23 cellular contexts compared by ENCODE assay signal in genomic region chr5:1840071-1840547, GRCh38. TPM values are rescaled to one million over a fixed set of nuclear protein-coding genes. Genes with fewer than 3 reads are reported as not detected.
DNase-seq lines count a peak whose midpoint lies in the region; ATAC-seq, FAIRE-seq and TF ChIP-seq lines count a peak whose summit lies in the region.
"Had no signal": no experiment of that assay in that cellular context is flagged by ENCODE, and none has a peak within 500 bp of the region (broad histone marks: within the 10 kb centered on the region; RNA-seq: fewer than 3 reads in every experiment).

No MANE protein-coding gene starts in this region.

- H3K9ac ChIP-seq in H1 (replicated peaks in 1 of 4; ENCODE audit: extremely low read depth in 1 of 4, low read depth in 3 of 4, low read length in 3 of 4), result no peak overlapping the region

- H4K91ac ChIP-seq in H1 (replicated peaks; ENCODE audit: insufficient read length, low read length), result no peak overlapping the region

- intact Hi-C loops in Right ventricle myocardium inferior (cut with DNase I), result loop anchor here (2.0 kb wide), 1 partner anchor 39 kb away; the partner anchor contains the start of gene NDUFS6
- intact Hi-C loops in left cardiac atrium (cut with DNase I), result no loop called here

- H3K27me3 ChIP-seq in H7 (ENCODE audit: control insufficient read depth, insufficient read depth, low read length), result no peaks in the 10 kb centered on the region
- H3K27me3 ChIP-seq in H1 (replicated peaks in 1 of 4; ENCODE audit: control insufficient read depth in 3 of 4, extremely low read depth in 1 of 4, insufficient read depth in 3 of 4, low read length in 3 of 4), result no peaks in the 10 kb centered on the region; a peak in 2 of 7 replicates
- peaks cover 4% of the 10 kb centered on the region for H3K27me3 ChIP-seq in osteoblast (ENCODE audit: insufficient read depth, low read length)

- H3K79me2 ChIP-seq in H1 (ENCODE audit: control insufficient read depth in 1 of 2, insufficient read depth in 2 of 2, low read length in 2 of 2), result no peaks in the 10 kb centered on the region
- no peaks in the 10 kb centered on the region for H3K79me2 ChIP-seq in osteoblast (ENCODE audit: insufficient read depth, low read length)

- no peak overlapping the region for H4K5ac ChIP-seq in H1 (ENCODE audit: insufficient read length, low read depth, low read length)

- no peak overlapping the region for H3K27ac ChIP-seq in H1 (ENCODE audit: low read depth, low read length)
- H3K27ac ChIP-seq in osteoblast (ENCODE audit: low read depth, low read length), result no peak overlapping the region
- H3K27ac ChIP-seq: 22Rv1 had no signal

- no peaks in the 10 kb centered on the region for H3K9me3 ChIP-seq in H1 (ENCODE audit: insufficient read depth in 2 of 2, low read depth in 1 of 2, low read length in 1 of 2)
- H3K9me3 ChIP-seq in osteoblast (ENCODE audit: low read depth, low read length), result no peaks in the 10 kb centered on the region

- no peak overlapping the region for H3K4me2 ChIP-seq in H1 (ENCODE audit: insufficient read depth in 1 of 2, low read depth in 2 of 2, low read length in 2 of 2)
- H3K4me2 ChIP-seq in osteoblast (ENCODE audit: insufficient read depth, low read length), result no peak overlapping the region

- 0 out of 2 replicates have a peak overlapping the region, but pooled peaks have one; percentile 63 for H2BK12ac ChIP-seq in H1 (ENCODE audit: low read depth, low read length)

- TF ChIP-seq CTCF in H1 (IDR thresholded peaks at IDR 0.05; ENCODE audit: control extremely low read depth in 1 of 3, insufficient read depth in 1 of 3, low read depth in 1 of 3, low read length in 3 of 3), result no peak
- no peak for TF ChIP-seq CTCF in osteoblast (IDR thresholded peaks at IDR 0.05; ENCODE audit: extremely low read depth, low read depth, low read length)

- peak; percentile 52 for DNase-seq in Right ventricle myocardium inferior (ENCODE audit: missing footprints)
- DNase-seq in left cardiac atrium, result no peak
- peak; percentile 40 for DNase-seq in H7
- DNase-seq in H1 (ENCODE audit: low read depth in 1 of 2, low spot score in 2 of 2), result no peak
- peak; percentile 41 for DNase-seq in osteoblast (ENCODE audit: insufficient read length, low spot score, missing footprints)
- DNase-seq in NCI-H2171 (lab: John Stamatoyannopoulos, UW), result no peak
- DNase-seq: CD8-positive, alpha-beta T cell; COR-L47; DMS153; DMS79 treated with DMSO at 0.1 percent for 48 hours; EL had no signal

- no peak overlapping the region for H3K14ac ChIP-seq in H1 (ENCODE audit: insufficient read length)

- WGBS in H1 (ENCODE audit: extremely low coverage in 1 of 2, insufficient coverage in 1 of 2, insufficient read length in 1 of 2, insufficient replicate concordance in 2 of 2, low coverage in 1 of 2, low lambda C conversion rate in 2 of 2, missing lambda C conversion rate in 1 of 2), 2 experiments, result 97% methylated on average over 17 of the region's 20 CpGs; no CpG with 5 or more reads in 1 of the 2 experiments

- 0 out of 2 replicates have a peak overlapping the region, but pooled peaks have one; percentile 53 for H2AK5ac ChIP-seq in H1 (ENCODE audit: low read depth, low read length)

- H3K36me3 ChIP-seq in H7 (replicated peaks; ENCODE audit: control insufficient read depth, insufficient read depth, low read length) (no peaks in the 10 kb centered on the region), H1 (ENCODE audit: control insufficient read depth in 2 of 4, insufficient read depth in 4 of 4, low read length in 3 of 4) (no peaks in the 10 kb centered on the region), osteoblast (ENCODE audit: insufficient read depth, low read length) (no peaks in the 10 kb centered on the region)

- H3K4me1 ChIP-seq in H1 (replicated peaks in 1 of 4; ENCODE audit: control insufficient read depth in 3 of 4, insufficient read depth in 4 of 4, low read length in 3 of 4) (peaks cover 0 to 8% (median under 1%) of the 10 kb centered on the region in 4 experiments; a peak in 4 of 7 replicates), osteoblast (ENCODE audit: insufficient read depth, low read length) (no peaks in the 10 kb centered on the region)

- no peak overlapping the region for H3K18ac ChIP-seq in H1 (ENCODE audit: extremely low read depth, low read length)

- no peaks in the 10 kb centered on the region for H3K79me1 ChIP-seq in H1 (ENCODE audit: low read depth, low read length)

- H3K4ac ChIP-seq in H1 (replicated peaks; ENCODE audit: insufficient read length, low read depth, low read length), result peak overlapping the region; percentile 51

- no peak for FAIRE-seq in H1 (lab: Jason Lieb, UNC)
- FAIRE-seq: D721Med, G401.6, GM12891, H54, HepG2, HTR-8/SVneo had no signal

- no peak overlapping the region for H2AFZ ChIP-seq in H1 (ENCODE audit: low read length)
- no peak overlapping the region for H2AFZ ChIP-seq in osteoblast (ENCODE audit: low read length)

- no peak overlapping the region for H3K56ac ChIP-seq in H1 (replicated peaks; ENCODE audit: insufficient read length, low read depth, low read length)

- no peak for TF ChIP-seq EP300 in H1 (IDR thresholded peaks at IDR 0.05; ENCODE audit: borderline replicate concordance in 1 of 2, low read depth in 2 of 2, low read length in 2 of 2)

- CTCF ChIA-PET in H1 (lab: Charles Lee; ENCODE audit: partially characterized antibody), result interaction anchor here (0.6 to 1.3 kb wide), 2 partner anchors 15 to 102 kb away, joined by 3 to 5 read pairs; no protein-coding TSS in a partner anchor

- no peaks in the 10 kb centered on the region; the same call in 1 of the 2 replicates for H3K23me2 ChIP-seq in H1 (ENCODE audit: low read depth, low read length)

- H3K23ac ChIP-seq in H1 (ENCODE audit: insufficient read length), result no peak overlapping the region

- no peak for TF ChIP-seq POLR2A in H1 (IDR thresholded peaks at IDR 0.05; ENCODE audit: control extremely low read depth in 1 of 2, low read depth in 2 of 2, low read length in 2 of 2)

- no peak overlapping the region for H2BK15ac ChIP-seq in H1 (ENCODE audit: low read length)

- no peak overlapping the region for H4K8ac ChIP-seq in H1 (ENCODE audit: extremely low read depth, insufficient read depth, low read length)

- POLR2A ChIA-PET in H1 (lab: Charles Lee; ENCODE audit: partially characterized antibody), result interaction anchor here (0.6 to 1.1 kb wide), 2 partner anchors 38 to 312 kb away, joined by 3 read pairs; no protein-coding TSS in a partner anchor

- H3K4me3 ChIP-seq in H7 (ENCODE audit: insufficient read depth, low read depth, low read length) (no peak overlapping the region), H1 (ENCODE audit: extremely low read depth in 1 of 4, insufficient read depth in 2 of 4, low read depth in 3 of 4, low read length in 4 of 4) (no peak overlapping the region), osteoblast (ENCODE audit: insufficient read depth, low read length) (no peak overlapping the region)

- H4K20me1 ChIP-seq in H1 (replicated peaks in 1 of 2; ENCODE audit: control insufficient read depth in 1 of 2, insufficient read depth in 2 of 2, low read length in 2 of 2) (no peaks in the 10 kb centered on the region), osteoblast (ENCODE audit: insufficient read depth, low read length) (no peaks in the 10 kb centered on the region)

- no peak for ATAC-seq in Right ventricle myocardium inferior
- no peak for ATAC-seq in left cardiac atrium
- ATAC-seq in GM21515 (IDR thresholded peaks at IDR 0.05; ENCODE audit: unreplicated experiment), result no peak
- no peak for ATAC-seq in HG02571 (IDR thresholded peaks at IDR 0.05; ENCODE audit: unreplicated experiment)
- ATAC-seq: CD8-positive, alpha-beta T cell; HepG2 had no signal

- H2BK5ac ChIP-seq in H1 (ENCODE audit: low read depth, low read length), result no peak overlapping the region

- TF ChIP-seq RAD21 in H1 (IDR thresholded peaks at IDR 0.05 in 1 of 2, conservative IDR thresholded peaks at IDR 0.05 in 1 of 2; ENCODE audit: low read depth in 2 of 2, low read length in 2 of 2), result no peak

- H2BK120ac ChIP-seq in H1 (replicated peaks; ENCODE audit: low read depth, low read length), result no peak overlapping the region

- no peak overlapping the region for H2BK20ac ChIP-seq in H1 (ENCODE audit: low read length)

RNA-seq across cellular contexts. Expression of gene NDUFS6, which starts 38.9 kb away (rescaled TPM):
- 134 TPM for total RNA-seq in Right ventricle myocardium inferior
- total RNA-seq in left cardiac atrium, result 10 to 100 TPM; 84.2 to 86.1 TPM
- total RNA-seq in H7 (2014; rRNA removed; shearing (Covaris generic)), result 35.2 and 51.9 TPM in 2 replicates
- total RNA-seq in H1 (2021; fragmentation: NEBNext Ultra II Directional; extraction: Animal tissue kit (Norgen Biotek cat#: 25700)), result 72.7 and 77.1 TPM in 2 replicates
- 191 and 302 TPM in 2 replicates for polyA plus RNA-seq in H1 (2011; rRNA removed)
- polyA plus RNA-seq in H1 (2011; cell fraction: cytosol; rRNA removed), result 224 TPM
- 78.2 TPM for polyA plus RNA-seq in H1 (2011; cell fraction: nucleus; rRNA removed)
- polyA plus RNA-seq in H1 (2012, experiment 1 of 2), result 190 to 231 TPM (median 207 TPM) in 4 replicates
- polyA plus RNA-seq in H1 (2012, experiment 2 of 2), result 78.3 TPM
- 141 TPM for polyA plus RNA-seq in H1 (2013, experiment 1 of 2)
- 146 TPM for polyA plus RNA-seq in H1 (2013, experiment 2 of 2)
- 9.3 and 11.6 TPM in 2 replicates for polyA minus RNA-seq in H1 (2011; rRNA and poly(A)+ RNA removed)
- 55.8 TPM for polyA minus RNA-seq in H1 (2011; cell fraction: cytosol; rRNA and poly(A)+ RNA removed)
- polyA minus RNA-seq in H1 (2011; cell fraction: nucleus; rRNA and poly(A)+ RNA removed), result 31.5 TPM
- total RNA-seq in osteoblast, result 19.2 and 23.9 TPM in 2 replicates

RNA-seq across cellular contexts. Expression of gene MRPL36, which starts 40.5 kb away (rescaled TPM):
- total RNA-seq in Right ventricle myocardium inferior, result 62.3 TPM
- total RNA-seq in left cardiac atrium, result 10 to 100 TPM; 47.3 to 50.9 TPM
- total RNA-seq in H7 (2014; rRNA removed; shearing (Covaris generic)), result 49.4 and 83.8 TPM in 2 replicates
- 56.3 and 66.3 TPM in 2 replicates for total RNA-seq in H1 (2021; fragmentation: NEBNext Ultra II Directional; extraction: Animal tissue kit (Norgen Biotek cat#: 25700))
- 81.5 and 85.5 TPM in 2 replicates for polyA plus RNA-seq in H1 (2011; rRNA removed)
- 67.1 TPM for polyA plus RNA-seq in H1 (2011; cell fraction: cytosol; rRNA removed)
- 71.6 TPM for polyA plus RNA-seq in H1 (2011; cell fraction: nucleus; rRNA removed)
- polyA plus RNA-seq in H1 (2012, experiment 1 of 2), result 75.9 to 89.0 TPM (median 80.9 TPM) in 4 replicates
- 102 TPM for polyA plus RNA-seq in H1 (2012, experiment 2 of 2)
- 87.9 TPM for polyA plus RNA-seq in H1 (2013, experiment 1 of 2)
- polyA plus RNA-seq in H1 (2013, experiment 2 of 2), result 91.7 TPM
- polyA minus RNA-seq in H1 (2011; rRNA and poly(A)+ RNA removed), result 31.6 and 38.0 TPM in 2 replicates
- 32.5 TPM for polyA minus RNA-seq in H1 (2011; cell fraction: cytosol; rRNA and poly(A)+ RNA removed)
- 22.6 TPM for polyA minus RNA-seq in H1 (2011; cell fraction: nucleus; rRNA and poly(A)+ RNA removed)
- 35.1 and 35.7 TPM in 2 replicates for total RNA-seq in osteoblast

RNA-seq across cellular contexts. Expression of gene IRX4, which starts 42.6 kb away (rescaled TPM):
- total RNA-seq in Right ventricle myocardium inferior (17.6 TPM), left cardiac atrium (under 1 TPM; 0.18 to 0.50 TPM), osteoblast (not detected in 2 replicates)
- 15.4 and 17.9 TPM in 2 replicates for total RNA-seq in H7 (2014; rRNA removed; shearing (Covaris generic))
- 0.82 and 1.2 TPM in 2 replicates for total RNA-seq in H1 (2021; fragmentation: NEBNext Ultra II Directional; extraction: Animal tissue kit (Norgen Biotek cat#: 25700))
- polyA plus RNA-seq in H1 (2011; rRNA removed), result 0.45 and 0.97 TPM in 2 replicates
- polyA plus RNA-seq in H1 (2011; cell fraction: cytosol; rRNA removed), result 0.87 TPM
- polyA plus RNA-seq in H1 (2011; cell fraction: nucleus; rRNA removed), result 1.8 TPM
- polyA plus RNA-seq in H1 (2012, experiment 1 of 2), result 0.40 to 1.2 TPM (median 1.1 TPM) in 4 replicates
- 1.1 TPM for polyA plus RNA-seq in H1 (2012, experiment 2 of 2)
- 1.0 TPM for polyA plus RNA-seq in H1 (2013, experiment 1 of 2)
- polyA plus RNA-seq in H1 (2013, experiment 2 of 2), result 0.75 TPM
- polyA minus RNA-seq in H1 (2011; rRNA and poly(A)+ RNA removed), result 0.16 and 0.44 TPM in 2 replicates
- 0.95 TPM for polyA minus RNA-seq in H1 (2011; cell fraction: cytosol; rRNA and poly(A)+ RNA removed)
- polyA minus RNA-seq in H1 (2011; cell fraction: nucleus; rRNA and poly(A)+ RNA removed), result 0.50 TPM
- total RNA-seq: A673; CD8-positive, alpha-beta T cell; HepG2 had no signal
- polyA plus RNA-seq: BJ, CD14-positive monocyte, HepG2 had no signal

Comparison
In these comparisons a context has a peak if more than half of its experiments do, and no peak if none do; other contexts are left out.
1. DNase-seq: peak in Right ventricle myocardium inferior (single experiment), H7 (single experiment) and osteoblast (single experiment); none in left cardiac atrium (single experiment), H1 (0 of 2) and NCI-H2171 (single experiment).